24 cellular contexts compared by ENCODE assay signal in genomic region chr11:20114588-20114987, GRCh38. TPM values are rescaled to one million over a fixed set of nuclear protein-coding genes. Genes with fewer than 3 reads are reported as not detected.
"Had no signal": no experiment of that assay in that cellular context is flagged by ENCODE, and none has a peak within 500 bp of the region (broad histone marks: within the 10 kb centered on the region; RNA-seq: fewer than 3 reads in every experiment).

No MANE protein-coding gene starts in this region.

- DNase-seq: activated CD4-positive, alpha-beta memory T cell treated with anti-CD3 and anti-CD28 coated beads, Interleukin-2, amount 10 ng/mL, durations not matched to agents 7 days and 5 days; activated CD4-positive, alpha-beta T cell treated with anti-CD3 and anti-CD28 coated beads for 4 hours; activated effector memory CD4-positive, alpha-beta T cell treated with Interleukin-2 at 50 U/mL for 16 hours; activated T-cell treated with anti-CD3 and anti-CD28 coated beads, Interleukin-2, amount 50 U/mL, for 24 hours; adrenal gland; islet precursor cell; naive B cell; stimulated activated CD4-positive, alpha-beta T cell treated with anti-CD3 and anti-CD28 coated beads, Interleukin-15, amount 100 ng/mL, for 24 hours; stimulated activated CD4-positive, alpha-beta T cell treated with anti-CD3 and anti-CD28 coated beads, Interleukin-4, amount 100 ng/mL, for 24 hours; stimulated activated CD8-positive, alpha-beta memory T cell treated with anti-CD3 and anti-CD28 coated beads, Interleukin-4, amount 100 ng/mL, for 48 hours; stomach; testis had no signal

- H3K9me3 ChIP-seq: adrenal gland, right atrium auricular region, stomach, testis had no signal

- H3K36me3 ChIP-seq: neural progenitor cell had no signal

- H3K27ac ChIP-seq: adrenal gland, hepatocyte, neural progenitor cell, right atrium auricular region, skin epidermis, stomach, testis had no signal

- H3K4me3 ChIP-seq: adrenal gland, hepatocyte, neural progenitor cell, right atrium auricular region, skin epidermis, stomach, testis had no signal

- H3K4me1 ChIP-seq: neural progenitor cell, testis had no signal

- H3K27me3 ChIP-seq: adrenal gland, hepatocyte, neural progenitor cell, right atrium auricular region, stomach, testis had no signal

RNA-seq across cellular contexts. Expression of gene DBX1, which starts 45.7 kb away (rescaled TPM):
- total RNA-seq: activated CD4-positive, alpha-beta memory T cell treated with anti-CD3 and anti-CD28 coated beads, Interleukin-2, amount 10 ng/mL, durations not matched to agents 7 days and 5 days; adrenal gland; cardiac septum; esophagus mucosa; fibroblast of villous mesenchyme; glomerular endothelial cell; hepatocyte; left lobe of liver; mononuclear cell; right atrium auricular region; stomach; T-helper 1 cell treated with Interleukin-12 subunit alpha and Interleukin-12 subunit beta and Interleukin-4 antibody, amounts not matched to agents 30 ng/mL and 1 ng/mL, for 36 hours; testis; urinary bladder had no signal
